17 cellular contexts compared by ENCODE assay signal in the genomic region with DNA sequence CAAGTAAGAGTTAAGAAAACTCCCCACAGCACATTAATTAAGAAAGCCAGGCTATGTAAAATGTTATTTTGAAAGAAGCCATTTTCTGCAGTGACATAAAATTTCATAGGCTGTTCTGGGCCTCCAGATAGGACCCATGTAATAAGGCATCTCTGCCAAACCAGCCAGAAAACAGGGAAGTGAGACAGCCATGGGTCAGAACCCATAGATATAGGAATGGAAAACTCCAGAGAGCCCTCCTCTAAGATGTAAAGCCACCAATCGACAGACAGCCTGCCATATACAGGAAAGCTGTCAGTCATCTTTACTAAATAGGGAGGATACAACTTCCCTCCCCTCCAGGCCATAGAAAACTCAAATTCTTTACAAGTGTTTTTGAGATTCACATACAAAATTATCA.
DNase-seq lines count a peak whose midpoint lies in the region; ATAC-seq and TF ChIP-seq lines count a peak whose summit lies in the region.
"Had no signal": no experiment of that assay in that cellular context is flagged by ENCODE, and none has a peak within 500 bp of the region (broad histone marks: within the 10 kb centered on the region; RNA-seq: fewer than 3 reads in every experiment).

No MANE protein-coding gene starts in this region.

- H3K36me3 ChIP-seq in gastrocnemius medialis, result no peaks in the 10 kb centered on the region
- H3K36me3 ChIP-seq in H7 (replicated peaks; ENCODE audit: control insufficient read depth, insufficient read depth, low read length), result no peaks in the 10 kb centered on the region
- H3K36me3 ChIP-seq: pancreas had no signal

- peak overlapping the region; percentile 78 to 83 for H3K27ac Mint-ChIP-seq in effector memory CD8-positive, alpha-beta T cell

- WGBS in right cardiac atrium, result 77% methylated on average over 1 of the region's 1 CpG

- H3K4me1 Mint-ChIP-seq in effector memory CD8-positive, alpha-beta T cell (ENCODE audit: low read depth in 2 of 2), result peaks cover 20 to 29% of the 10 kb centered on the region in 2 donors

- H3K9me3 ChIP-seq in right cardiac atrium (ENCODE audit: control insufficient read depth, low read length), result no peaks in the 10 kb centered on the region
- no peaks in the 10 kb centered on the region for H3K9me3 ChIP-seq in gastrocnemius medialis
- H3K9me3 ChIP-seq: mucosa of descending colon, pancreas had no signal

- no peaks in the 10 kb centered on the region for H3K36me3 Mint-ChIP-seq in effector memory CD8-positive, alpha-beta T cell (ENCODE audit: insufficient read depth)

- H3K4me3 ChIP-seq in right cardiac atrium (ENCODE audit: low read length), result no peak overlapping the region
- H3K4me3 ChIP-seq in gastrocnemius medialis, result no peak overlapping the region
- no peak overlapping the region for H3K4me3 ChIP-seq in H7 (ENCODE audit: insufficient read depth, low read depth, low read length)
- H3K4me3 ChIP-seq: mucosa of descending colon, pancreas had no signal

- no peak for TF ChIP-seq POLR2A in gastrocnemius medialis (IDR thresholded peaks at IDR 0.05)

- peaks cover 2% of the 10 kb centered on the region for H3K4me1 ChIP-seq in right cardiac atrium (ENCODE audit: control insufficient read depth, insufficient read depth, low read length)
- peaks cover 0 to 11% of the 10 kb centered on the region in 2 donors for H3K4me1 ChIP-seq in gastrocnemius medialis
- peaks cover 8% of the 10 kb centered on the region for H3K4me1 ChIP-seq in foreskin keratinocyte

- DNase-seq in right cardiac atrium (no peak), left cardiac atrium (no peak), gastrocnemius medialis (no peak), dermis blood vessel endothelial cell (no peak), foreskin keratinocyte (no peak), NCI-H69 (lab: John Stamatoyannopoulos, UW) (no peak), H7 (no peak)
- DNase-seq in effector memory CD8-positive, alpha-beta T cell, result no peak
- DNase-seq: COR-L47, mucosa of descending colon, NCI-H1105, NCI-H82, pancreas had no signal

- H3K27me3 Mint-ChIP-seq in effector memory CD8-positive, alpha-beta T cell, result no peaks in the 10 kb centered on the region
- H3K27me3 Mint-ChIP-seq: central memory CD8-positive, alpha-beta T cell had no signal

- no peak for ATAC-seq in right cardiac atrium
- no peak for ATAC-seq in left cardiac atrium
- ATAC-seq in effector memory CD8-positive, alpha-beta T cell (replicated peaks), result no peak
- ATAC-seq in gastrocnemius medialis, result no peak
- no peak for ATAC-seq in foreskin keratinocyte
- ATAC-seq: HCT116, Panc1 had no signal

- TF ChIP-seq CTCF in gastrocnemius medialis (IDR thresholded peaks at IDR 0.05 in 4 of 5, conservative IDR thresholded peaks at IDR 0.05 in 1 of 5) (no peak), foreskin keratinocyte (conservative IDR thresholded peaks at IDR 0.05) (no peak)

- H3K27me3 ChIP-seq in right cardiac atrium (ENCODE audit: control insufficient read depth, insufficient read depth) (no peaks in the 10 kb centered on the region), gastrocnemius medialis (no peaks in the 10 kb centered on the region), foreskin keratinocyte (no peaks in the 10 kb centered on the region), H7 (ENCODE audit: control insufficient read depth, insufficient read depth, low read length) (no peaks in the 10 kb centered on the region)
- H3K27me3 ChIP-seq: pancreas had no signal

- in situ Hi-C loops in gastrocnemius medialis (cut with MboI; ENCODE audit: low sequenced_read_pairs in 4 of 4), result no loop called here

- no peak overlapping the region for H3K4me3 Mint-ChIP-seq in effector memory CD8-positive, alpha-beta T cell
- H3K4me3 Mint-ChIP-seq: central memory CD8-positive, alpha-beta T cell had no signal

- intact Hi-C loops in right cardiac atrium (cut with DNase I) (no loop called here), left cardiac atrium (cut with DNase I) (no loop called here), gastrocnemius medialis (cut with DNase I; ENCODE audit: low total_unique reads) (no loop called here)

- H3K27ac ChIP-seq in right cardiac atrium (ENCODE audit: low read length) (peak overlapping the region; percentile 67), gastrocnemius medialis (peak overlapping the region in 3 of 4 donors; percentile 24 to 70 (median 57)), foreskin keratinocyte (no peak overlapping the region)
- H3K27ac ChIP-seq: KMS-11, pancreas had no signal

- no peaks in the 10 kb centered on the region for H3K9me3 Mint-ChIP-seq in effector memory CD8-positive, alpha-beta T cell
- H3K9me3 Mint-ChIP-seq: central memory CD8-positive, alpha-beta T cell had no signal
